Comparison of ENCODE assay signal across 8 cellular contexts in the genomic region with DNA sequence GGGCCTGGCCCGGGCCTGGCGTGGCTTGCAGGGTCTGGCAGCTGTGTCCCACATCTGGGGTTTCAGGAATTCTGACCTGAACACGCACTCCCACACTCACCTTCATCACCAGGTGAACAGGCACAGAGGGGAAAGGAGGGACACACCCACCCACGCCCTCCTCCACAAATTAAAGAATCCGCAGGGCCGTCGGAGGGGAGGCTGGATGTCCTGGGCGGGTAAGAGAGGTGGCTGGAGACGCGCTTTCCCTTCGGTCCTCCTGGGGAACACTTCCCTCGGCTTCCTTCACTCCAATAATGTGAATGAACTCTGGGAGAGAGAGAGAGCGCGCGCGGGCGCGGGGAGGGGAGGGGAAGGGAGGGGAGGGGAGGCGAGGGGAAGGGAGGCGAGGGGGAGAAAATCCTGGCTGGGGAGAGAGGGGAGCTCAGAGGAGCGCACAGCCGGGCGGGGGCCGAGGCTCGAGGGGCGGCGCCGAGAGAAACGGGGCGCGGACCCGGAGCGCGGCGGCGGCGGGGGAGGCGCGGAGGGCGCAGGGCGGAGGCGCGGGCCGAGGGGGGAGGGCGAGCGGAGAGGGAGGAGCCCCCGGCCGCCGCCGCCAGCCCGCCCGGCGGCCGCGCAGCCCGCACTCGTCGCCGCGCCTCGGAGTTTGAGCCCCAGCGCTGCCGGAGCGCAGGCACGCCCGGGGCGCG. TPM values are rescaled to one million over a fixed set of nuclear protein-coding genes. Genes with fewer than 3 reads are reported as not detected.
DNase-seq lines count a peak whose midpoint lies in the region; ATAC-seq and TF ChIP-seq lines count a peak whose summit lies in the region.

Gene CACNG4, plus strand, starts transcription at position 625 of the 689 bp plus-strand sequence. CDS start 205 bp downstream, outside the sequence.

- H3K4me3 Mint-ChIP-seq in Calu3 (ENCODE audit: low read depth, unreplicated experiment): peak within 1 kb of the TSS; percentile 80
- H3K4me3 Mint-ChIP-seq in effector memory CD8-positive, alpha-beta T cell: peak within 1 kb of the TSS; percentile 68 to 82

- H3K9me3 Mint-ChIP-seq in Calu3 (ENCODE audit: low read depth, unreplicated experiment): no peaks in the 10 kb centered on the region
- no peaks in the 10 kb centered on the region for H3K9me3 Mint-ChIP-seq in effector memory CD8-positive, alpha-beta T cell

- CTCF ChIA-PET in Calu3 (lab: Charles Lee): no interaction called here

- H3K4me1 Mint-ChIP-seq in Calu3 (ENCODE audit: low read depth, unreplicated experiment): peaks cover 9% of the 10 kb centered on the region
- peaks cover 0 to 8% of the 10 kb centered on the region in 2 donors for H3K4me1 Mint-ChIP-seq in effector memory CD8-positive, alpha-beta T cell (ENCODE audit: low read depth in 2 of 2)

- intact Hi-C loops in Calu3 (cut with micrococcal nuclease; ENCODE audit: unreplicated experiment): no loop called here

- peaks cover 54% of the 10 kb centered on the region for H3K27me3 Mint-ChIP-seq in Calu3 (ENCODE audit: unreplicated experiment)
- H3K27me3 Mint-ChIP-seq in effector memory CD8-positive, alpha-beta T cell: peaks cover 65 to 81% of the 10 kb centered on the region in 2 donors

- DNase-seq in Calu3: peak; percentile 34
- peak; percentile 40 for DNase-seq in NCI-H2196 treated with DMSO at 0.1 percent for 48 hours (lab: John Stamatoyannopoulos, UW; ENCODE audit: unreplicated experiment)
- no peak for DNase-seq in effector memory CD8-positive, alpha-beta T cell
- DNase-seq in omental fat pad (ENCODE audit: low spot score): no peak
- DNase-seq in GDM1 (lab: John Stamatoyannopoulos, UW): no peak

- TF ChIP-seq CTCF in Calu3 (IDR thresholded peaks at IDR 0.05; ENCODE audit: unreplicated experiment): no peak
- no peak for TF ChIP-seq CTCF in omental fat pad (IDR thresholded peaks at IDR 0.05)

- ATAC-seq in effector memory CD8-positive, alpha-beta T cell (replicated peaks): no peak
- peak; percentile 50 for ATAC-seq in omental fat pad (ENCODE audit: low FRiP score)
- no peak for ATAC-seq in GM18517 (IDR thresholded peaks at IDR 0.05; ENCODE audit: unreplicated experiment)
- no peak for ATAC-seq in HG02798 (IDR thresholded peaks at IDR 0.05; ENCODE audit: poor library complexity, unreplicated experiment)
- ATAC-seq in HG03039 (IDR thresholded peaks at IDR 0.05; ENCODE audit: unreplicated experiment): no peak

- peaks cover 24% of the 10 kb centered on the region for H3K36me3 Mint-ChIP-seq in Calu3 (ENCODE audit: insufficient read depth, unreplicated experiment)
- peaks cover 3% of the 10 kb centered on the region for H3K36me3 Mint-ChIP-seq in effector memory CD8-positive, alpha-beta T cell (ENCODE audit: insufficient read depth)

- BruUV-seq in Calu3 (replicated peaks; lab: Mats Ljungman, UMichigan): no TSS peak

- H3K27ac Mint-ChIP-seq in Calu3 (ENCODE audit: unreplicated experiment): peak within 1 kb of the TSS; percentile 14
- no peak within 1 kb of the TSS for H3K27ac Mint-ChIP-seq in effector memory CD8-positive, alpha-beta T cell

RNA-seq across cellular contexts. Expression of gene CACNG4, which starts in this region (rescaled TPM):
- total RNA-seq in Calu3 (2022): 3.4 and 3.8 TPM in 2 replicates
- 1 to 10 TPM in 2 of 4 donors, under 1 TPM in 1, not detected in 1; 0.56 to 2.2 (median 1.1) TPM for total RNA-seq in omental fat pad

Comparison
In these comparisons a context has a peak if more than half of its experiments do, and no peak if none do; other contexts are left out.
1. DNase-seq: peak in Calu3 (single experiment) and NCI-H2196 treated with DMSO at 0.1 percent for 48 hours (single experiment); none in effector memory CD8-positive, alpha-beta T cell (0 of 3), omental fat pad (single experiment) and GDM1 (single experiment).